8 cellular contexts compared by ENCODE assay signal in genomic region chr5:67372887-67373286, GRCh38.
"Had no signal": no experiment of that assay in that cellular context is flagged by ENCODE, and none has a peak within 500 bp of the region (broad histone marks: within the 10 kb centered on the region; RNA-seq: fewer than 3 reads in every experiment).

No MANE protein-coding gene starts in this region.

- H3K27ac Mint-ChIP-seq: GM23338, H9 had no signal

- H3K4me3 ChIP-seq: GM23338 had no signal

- H3K36me3 Mint-ChIP-seq: IgD-negative memory B cell had no signal

- FAIRE-seq: H1, H54, HTR-8/SVneo had no signal

- H3K4me3 Mint-ChIP-seq: GM23338, H9, IgD-negative memory B cell had no signal

- ATAC-seq: GM23338 had no signal

- H3K4me2 ChIP-seq: GM23338 had no signal

- H3K4me1 Mint-ChIP-seq: H9 had no signal

- DNase-seq: H9, HCEC 1CT, KBM-7 had no signal
